Comparison of ENCODE assay signal across 8 cellular contexts in genomic region chr22:42367980-42368378, GRCh38.
A peak's percentile ranks its signal among the peaks of the same experiment; 100 is the strongest.
DNase-seq lines count a peak whose midpoint lies in the region; ATAC-seq and TF ChIP-seq lines count a peak whose summit lies in the region.

No MANE protein-coding gene starts in this region.

- H3K4me1 ChIP-seq in RWPE2 (ENCODE audit: insufficient read depth, poor library complexity, severe bottlenecking) (no peaks in the 10 kb centered on the region), left ventricle myocardium inferior (peaks cover 55% of the 10 kb centered on the region), skeletal muscle tissue (ENCODE audit: control insufficient read depth in 3 of 3, insufficient read depth in 3 of 3, low read length in 3 of 3) (peaks cover 28 to 38% (median 33%) of the 10 kb centered on the region in 3 donors)

- H3K4me3 ChIP-seq in RWPE2 (ENCODE audit: severe bottlenecking), result peak overlapping the region; percentile 40
- peak overlapping the region; percentile 80 for H3K4me3 ChIP-seq in left ventricle myocardium inferior
- peak overlapping the region; percentile 10 to 74 (median 68) for H3K4me3 ChIP-seq in skeletal muscle tissue (ENCODE audit: low read length in 3 of 3)

- intact Hi-C loops in left ventricle myocardium inferior (cut with micrococcal nuclease) (no loop called here), posterior vena cava (cut with DNase I) (no loop called here)

- H3K27ac ChIP-seq in RWPE2 (ENCODE audit: poor library complexity, severe bottlenecking) (no peak overlapping the region), left ventricle myocardium inferior (replicated peaks) (no peak overlapping the region), skeletal muscle tissue (ENCODE audit: low read depth, low read length) (no peak overlapping the region)

- H3K9me3 ChIP-seq in RWPE2 (ENCODE audit: severe bottlenecking) (no peaks in the 10 kb centered on the region), left ventricle myocardium inferior (replicated peaks) (no peaks in the 10 kb centered on the region), skeletal muscle tissue (ENCODE audit: control insufficient read depth in 3 of 3, low read length in 3 of 3) (no peaks in the 10 kb centered on the region)

- H3K36me3 ChIP-seq in RWPE2 (ENCODE audit: low read depth) (no peaks in the 10 kb centered on the region), left ventricle myocardium inferior (no peaks in the 10 kb centered on the region), skeletal muscle tissue (ENCODE audit: control insufficient read depth in 3 of 3, insufficient read depth in 3 of 3, low read length in 3 of 3) (no peaks in the 10 kb centered on the region)

- peak overlapping the region in 2 of 3 donors; percentile 14 to 62 for H3K9ac ChIP-seq in skeletal muscle tissue (ENCODE audit: low read depth in 1 of 3, low read length in 3 of 3)

- TF ChIP-seq CTCF in RWPE2 (IDR thresholded peaks at IDR 0.05; ENCODE audit: poor library complexity, severe bottlenecking), result no peak
- no peak for TF ChIP-seq CTCF in left ventricle myocardium inferior (IDR thresholded peaks at IDR 0.05; ENCODE audit: borderline replicate concordance)

- ATAC-seq in RWPE2 (ENCODE audit: low read depth) (no peak), left lobe of liver (no peak), HG03095 (IDR thresholded peaks at IDR 0.05; ENCODE audit: unreplicated experiment) (no peak)

- peak; percentile 18 for DNase-seq in NCI-H1092 treated with DMSO at 0.1 percent for 48 hours (lab: John Stamatoyannopoulos, UW)
- DNase-seq in NCI-H1092 (lab: John Stamatoyannopoulos, UW), result no peak
- peak; percentile 48 for DNase-seq in RWPE2 (ENCODE audit: low spot score)
- peak; percentile 30 for DNase-seq in left ventricle myocardium inferior
- DNase-seq in left lobe of liver (ENCODE audit: low spot score), result no peak
- DNase-seq in posterior vena cava (ENCODE audit: low spot score), result no peak

- H3K27me3 ChIP-seq in RWPE2 (ENCODE audit: insufficient read depth, poor library complexity, severe bottlenecking), result peaks cover 22% of the 10 kb centered on the region
- H3K27me3 ChIP-seq in left ventricle myocardium inferior (ENCODE audit: low read depth), result peaks cover 36% of the 10 kb centered on the region
- H3K27me3 ChIP-seq in skeletal muscle tissue (ENCODE audit: control insufficient read depth in 3 of 3, insufficient read depth in 3 of 3, low read length in 3 of 3), result peaks cover 14 to 27% (median 20%) of the 10 kb centered on the region in 3 donors

Comparison
In these comparisons a context has a peak if more than half of its experiments do, and no peak if none do; other contexts are left out.
1. DNase-seq: peak in NCI-H1092 treated with DMSO at 0.1 percent for 48 hours (single experiment), RWPE2 (single experiment) and left ventricle myocardium inferior (single experiment); none in NCI-H1092 (single experiment), left lobe of liver (single experiment) and posterior vena cava (single experiment).
2. Peak in every context shown above with its lines, with median percentiles within 50 percentile points of each other: H3K4me3 ChIP-seq.